ENCODE assay signal across 9 cellular contexts in genomic region chr1:111192643-111193519, GRCh38. TPM values are rescaled to one million over a fixed set of nuclear protein-coding genes. Genes with fewer than 3 reads are reported as not detected.
DNase-seq lines count a peak whose midpoint lies in the region; ATAC-seq and TF ChIP-seq lines count a peak whose summit lies in the region.
"Had no signal": no experiment of that assay in that cellular context is flagged by ENCODE, and none has a peak within 500 bp of the region (broad histone marks: within the 10 kb centered on the region; RNA-seq: fewer than 3 reads in every experiment).

No MANE protein-coding gene starts in this region.

- H3K4me3 ChIP-seq in AG10803 (ENCODE audit: low read length) (no peak overlapping the region), right lobe of liver (no peak overlapping the region), SJCRH30 (no peak overlapping the region)

- H3K36me3 ChIP-seq in right lobe of liver (peaks cover 0 to 12% (median 2%) of the 10 kb centered on the region in 4 donors), SJCRH30 (peaks cover 5% of the 10 kb centered on the region)

- ATAC-seq in GM21825 (IDR thresholded peaks at IDR 0.05; ENCODE audit: unreplicated experiment) (peak; percentile 57), right lobe of liver (peak in 3 of 4 donors; percentile 4 to 40 (median 31)), HG03342 (IDR thresholded peaks at IDR 0.05; ENCODE audit: unreplicated experiment) (no peak)

- peak overlapping the region; percentile 100 for H3K27ac Mint-ChIP-seq in activated naive CD8-positive, alpha-beta T cell

- H3K27ac ChIP-seq in right lobe of liver (peak overlapping the region; percentile 6 to 33 (median 23)), SJCRH30 (no peak overlapping the region)
- H3K27ac ChIP-seq: brain microvascular endothelial cell had no signal

- H3K4me1 Mint-ChIP-seq in activated naive CD8-positive, alpha-beta T cell (ENCODE audit: low read depth): peaks cover 98% of the 10 kb centered on the region

- TF ChIP-seq CTCF in AG10803 (conservative IDR thresholded peaks at IDR 0.05; ENCODE audit: low read length): no peak
- TF ChIP-seq CTCF in right lobe of liver (IDR thresholded peaks at IDR 0.05): no peak

- H3K9me3 ChIP-seq in right lobe of liver: no peaks in the 10 kb centered on the region
- H3K9me3 ChIP-seq in SJCRH30 (replicated peaks): no peaks in the 10 kb centered on the region

- no peaks in the 10 kb centered on the region for H3K27me3 Mint-ChIP-seq in activated naive CD8-positive, alpha-beta T cell

- TF ChIP-seq POLR2A in right lobe of liver (IDR thresholded peaks at IDR 0.05): no peak

- H3K27me3 ChIP-seq in right lobe of liver (no peaks in the 10 kb centered on the region), SJCRH30 (no peaks in the 10 kb centered on the region; the same call in 1 of the 2 replicates)
- H3K27me3 ChIP-seq: brain microvascular endothelial cell had no signal

- DNase-seq in AG10803 (ENCODE audit: low read depth): peak; percentile 31
- no peak for DNase-seq in right lobe of liver
- DNase-seq in NCI-H146 treated with DMSO at 0.1 percent for 48 hours (lab: John Stamatoyannopoulos, UW; ENCODE audit: unreplicated experiment): no peak
- no peak for DNase-seq in AML-193 (lab: John Stamatoyannopoulos, UW)
- no peak for DNase-seq in SJCRH30
- DNase-seq: brain microvascular endothelial cell had no signal

- 41% methylated on average over 9 of the region's 10 CpGs for WGBS in right lobe of liver (ENCODE audit: insufficient coverage, low coverage, low lambda C conversion rate, missing lambda C conversion rate)

- H3K36me3 Mint-ChIP-seq in activated naive CD8-positive, alpha-beta T cell: peaks cover 59% of the 10 kb centered on the region

- peak overlapping the region; percentile 100 for H3K4me3 Mint-ChIP-seq in activated naive CD8-positive, alpha-beta T cell

- no peaks in the 10 kb centered on the region for H3K9me3 Mint-ChIP-seq in activated naive CD8-positive, alpha-beta T cell (ENCODE audit: low read depth)

- peaks cover 0 to 76% (median 33%) of the 10 kb centered on the region in 4 donors for H3K4me1 ChIP-seq in right lobe of liver
- no peaks in the 10 kb centered on the region for H3K4me1 ChIP-seq in SJCRH30

- intact Hi-C loops in right lobe of liver (cut with DNase I): no loop called here

RNA-seq across cellular contexts. Expression of gene DENND2D, which starts 7.6 kb away (rescaled TPM):
- 10 to 100 TPM in 5 of 6 experiments, 1 to 10 TPM in 1; 9.6 to 18.6 (median 13.9) TPM for total RNA-seq in right lobe of liver
- total RNA-seq in SJCRH30 (2014; rRNA removed; shearing (Covaris generic)): not detected in 2 replicates

RNA-seq across cellular contexts. Expression of gene CHI3L2, which starts 34.6 kb away (rescaled TPM):
- under 1 TPM in 5 of 6 experiments, not detected in 1; 0.15 to 0.58 (median 0.26) TPM for total RNA-seq in right lobe of liver
- total RNA-seq in SJCRH30 (2014; rRNA removed; shearing (Covaris generic)): 0.53 and 1.6 TPM in 2 replicates

RNA-seq across cellular contexts. Expression of gene CEPT1, which starts 52.9 kb away (rescaled TPM):
- total RNA-seq in right lobe of liver: 10 to 100 TPM; 21.9 to 35.0 (median 27.8) TPM
- total RNA-seq in SJCRH30 (2014; rRNA removed; shearing (Covaris generic)): 31.0 and 39.4 TPM in 2 replicates

RNA-seq across cellular contexts. Expression of gene DRAM2, which starts 53.0 kb away (rescaled TPM):
- total RNA-seq in right lobe of liver: 10 to 100 TPM; 16.7 to 37.2 (median 22.9) TPM
- 47.3 and 56.1 TPM in 2 replicates for total RNA-seq in SJCRH30 (2014; rRNA removed; shearing (Covaris generic))

Comparison
In these comparisons a context has a peak if more than half of its experiments do, and no peak if none do; other contexts are left out.
1. RNA of gene DENND2D, which starts 7.6 kb away (total RNA-seq): 9.6 to 18.6 TPM in right lobe of liver; not detected in SJCRH30; every median in the first group is over 10 times any median in the second.